8 cellular contexts compared by ENCODE assay signal in the genomic region with DNA sequence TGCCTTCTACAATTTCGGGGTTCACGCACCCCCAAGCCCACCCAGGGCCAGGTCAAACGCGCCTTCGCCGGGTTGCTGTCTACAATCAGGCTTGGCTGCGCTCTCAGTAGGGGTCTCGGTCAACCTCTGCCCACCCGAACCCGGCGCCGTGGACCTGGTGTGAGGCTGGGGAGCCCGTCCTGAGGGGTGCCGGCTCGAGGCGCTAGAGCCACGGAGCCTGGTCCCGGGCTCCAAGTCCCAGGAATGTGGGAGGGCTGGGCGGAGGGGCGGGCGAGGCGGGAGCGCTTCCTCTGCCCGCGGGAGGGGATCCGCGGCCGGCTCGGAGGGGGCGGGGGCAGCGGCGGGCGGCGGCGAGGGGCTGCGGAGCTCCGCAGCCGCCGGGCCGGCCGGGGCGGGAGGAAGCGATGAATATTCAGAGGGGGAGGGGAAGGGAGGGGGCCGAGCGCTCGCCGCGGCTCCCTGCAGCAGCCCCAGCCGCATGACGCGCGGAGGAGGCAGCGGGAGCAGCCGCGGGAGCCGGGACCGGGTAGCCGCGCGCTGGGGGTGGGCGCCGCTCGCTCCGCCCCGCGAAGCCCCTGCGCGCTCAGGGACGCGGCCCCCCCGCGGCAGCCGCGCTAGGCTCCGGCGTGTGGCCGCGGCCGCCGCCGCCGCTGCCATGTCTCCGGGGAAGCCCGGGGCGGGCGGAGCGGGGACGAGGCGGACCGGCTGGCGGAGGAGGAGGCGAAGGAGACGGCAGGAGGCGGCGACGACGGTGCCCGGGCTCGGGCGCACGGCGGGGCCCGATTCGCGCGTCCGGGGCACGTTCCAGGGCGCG. TPM values are rescaled to one million over a fixed set of nuclear protein-coding genes. Genes with fewer than 3 reads are reported as not detected.
DNase-seq lines count a peak whose midpoint lies in the region; ATAC-seq and TF ChIP-seq lines count a peak whose summit lies in the region.

PTPRJ (plus strand) TSS at position 467 of the 814 bp plus-strand sequence. CDS start 354 bp downstream, outside the sequence.

- no peaks in the 10 kb centered on the region for H3K9me3 Mint-ChIP-seq in nephron

- peak within 1 kb of the TSS; percentile 6 to 36 (median 21) for H3K27ac Mint-ChIP-seq in nephron

- H3K27ac ChIP-seq in 22Rv1 (peak within 1 kb of the TSS; percentile 59), thyroid gland (peak within 1 kb of the TSS; percentile 97 to 99 (median 98))

- H3K4me3 ChIP-seq in foreskin fibroblast (ENCODE audit: low read depth in 1 of 2, low read length in 2 of 2) (peak within 1 kb of the TSS; percentile 65 to 71), thyroid gland (replicated peaks in 1 of 3) (peak within 1 kb of the TSS; percentile 18 to 85 (median 66))

- no peak for TF ChIP-seq CTCF in 22Rv1 (IDR thresholded peaks at IDR 0.05)
- TF ChIP-seq CTCF in foreskin fibroblast (IDR thresholded peaks at IDR 0.05; ENCODE audit: low read depth, low read length) = no peak
- no peak for TF ChIP-seq CTCF in nephron (IDR thresholded peaks at IDR 0.05; ENCODE audit: unreplicated experiment in 3 of 3)
- no peak for TF ChIP-seq CTCF in thyroid gland (IDR thresholded peaks at IDR 0.05)

- DNase-seq in activated gamma-delta T cell (lab: John Stamatoyannopoulos, UW) (peak; percentile 67), foreskin fibroblast (peak; percentile 31 to 64), thyroid gland (peak; percentile 81 to 82)

- WGBS in thyroid gland, 2 donors = 0% methylated on average over 2 of the region's 110 CpGs; no CpG with 5 or more reads in 1 of the 2 donors

- H3K9me3 ChIP-seq in thyroid gland = no peaks in the 10 kb centered on the region

- H3K36me3 Mint-ChIP-seq in nephron (ENCODE audit: low read depth) = no peaks in the 10 kb centered on the region

- no peaks in the 10 kb centered on the region for H3K27me3 ChIP-seq in thyroid gland

- ATAC-seq in GM18511 (IDR thresholded peaks at IDR 0.05; ENCODE audit: unreplicated experiment) (peak; percentile 58), HG03095 (IDR thresholded peaks at IDR 0.05; ENCODE audit: unreplicated experiment) (peak; percentile 47)

- intact Hi-C loops in thyroid gland (cut with DNase I) = no loop called here

- peaks cover 15% of the 10 kb centered on the region for H3K4me1 Mint-ChIP-seq in nephron

- H3K27me3 Mint-ChIP-seq in nephron (ENCODE audit: low read depth) = peaks cover 14% of the 10 kb centered on the region

- peaks cover 31 to 44% of the 10 kb centered on the region in 2 donors for H3K4me1 ChIP-seq in thyroid gland

- peak; percentile 86 to 89 for TF ChIP-seq POLR2A in thyroid gland (IDR thresholded peaks at IDR 0.05)

- no peaks in the 10 kb centered on the region for H3K36me3 ChIP-seq in thyroid gland

- H3K4me3 Mint-ChIP-seq in nephron = peak within 1 kb of the TSS; percentile 76 to 86 (median 78)

TF ChIP-seq in PFSK-1, 5 proteins besides CTCF, POLR2A, EP300 and RAD21:
- TF ChIP-seq REST (IDR thresholded peaks at IDR 0.05; ENCODE audit: insufficient read depth in 1 of 2, low read depth in 2 of 2, low read length in 2 of 2) (no peak), FOXP2 (optimal IDR thresholded peaks at IDR 0.05; ENCODE audit: borderline replicate concordance, extremely low read depth, extremely low read length, insufficient read depth) (peak; percentile 19)

RNA-seq across cellular contexts. Expression of gene PTPRJ, which starts in this region (rescaled TPM):
- polyA plus RNA-seq in PFSK-1 (2012; ENCODE audit: insufficient read length, low read depth) = 5.1 TPM
- 10 to 100 TPM; 45.4 to 81.9 (median 58.6) TPM for total RNA-seq in thyroid gland

Comparison
In these comparisons a context has a peak if more than half of its experiments do, and no peak if none do; other contexts are left out.
1. Peak in every context shown above with its lines: DNase-seq, ATAC-seq, H3K4me3 ChIP-seq and H3K27ac ChIP-seq.